ENCODE assay signal across 30 cellular contexts in genomic region chr7:88280801-88281200, GRCh38. TPM values are rescaled to one million over a fixed set of nuclear protein-coding genes. Genes with fewer than 3 reads are reported as not detected.
"Had no signal": no experiment of that assay in that cellular context is flagged by ENCODE, and none has a peak within 500 bp of the region (broad histone marks: within the 10 kb centered on the region; RNA-seq: fewer than 3 reads in every experiment).

No MANE protein-coding gene starts in this region.

- ATAC-seq: esophagus mucosa; foreskin keratinocyte; gastroesophageal sphincter; heart left ventricle; left cardiac atrium; mucosa of descending colon; natural killer cell treated with Interleukin-12 subunit alpha and Interleukin-12 subunit beta and Interleukin-15 and Interleukin-18, amount 100 ng/mL, for 72 hours; right cardiac atrium; stimulated activated memory B cell treated with anti-CD40 and anti-IgM and Interleukin-4, amounts not matched to agents 10 μg/mL and 1 μg/mL and 100 μg/mL, for 72 hours; stimulated activated naive CD8-positive, alpha-beta T cell treated with anti-CD3 and anti-CD28 coated beads, Interleukin-15, Interleukin-2, amounts not matched to agents 100 U/mL and 50 U/mL, for 24 hours had no signal

- H3K9ac ChIP-seq: parathyroid adenoma had no signal

- H2AFZ ChIP-seq: hepatocyte, parathyroid adenoma had no signal

- H3K9me3 ChIP-seq: gastroesophageal sphincter, heart left ventricle, left lung, mucosa of descending colon, sigmoid colon, spleen, testis, tibial artery, upper lobe of left lung had no signal

- H3K9me3 Mint-ChIP-seq: mesothelial cell of epicardium; natural killer cell treated with Interleukin-12 subunit alpha and Interleukin-12 subunit beta and Interleukin-15 and Interleukin-18, amount 100 ng/mL, for 72 hours; neural crest cell; stimulated activated memory B cell treated with anti-CD40 and anti-IgM and Interleukin-4, amounts not matched to agents 10 μg/mL and 1 μg/mL and 100 μg/mL, for 72 hours had no signal

- H3K27me3 ChIP-seq: dorsolateral prefrontal cortex, foreskin keratinocyte, gastroesophageal sphincter, heart left ventricle, hepatocyte, left lung, sigmoid colon, spleen, testis, tibial artery, upper lobe of left lung had no signal

- H3K27me3 Mint-ChIP-seq: progenitor cell of endocrine pancreas; stimulated activated memory B cell treated with anti-CD40 and anti-IgM and Interleukin-4, amounts not matched to agents 10 μg/mL and 1 μg/mL and 100 μg/mL, for 72 hours had no signal

- H3K36me3 ChIP-seq: gastroesophageal sphincter, sigmoid colon, tibial artery, upper lobe of left lung had no signal

- H3K4me1 ChIP-seq: foreskin keratinocyte, gastroesophageal sphincter, parathyroid adenoma, sigmoid colon, testis, tibial artery had no signal

- H3K79me2 ChIP-seq: hepatocyte, parathyroid adenoma had no signal

- H3K4me2 ChIP-seq: hepatocyte had no signal

- DNase-seq: dorsolateral prefrontal cortex; effector CD4-positive, alpha-beta T cell; foreskin keratinocyte; heart left ventricle; kidney; left cardiac atrium; left lung; mesenchymal stem cell; mucosa of descending colon; naive B cell; right cardiac atrium; sigmoid colon; stimulated activated CD4-positive, alpha-beta T cell treated with anti-CD3 and anti-CD28 coated beads, Interleukin-4, amount 100 ng/mL, for 4 hours; stimulated activated naive CD8-positive, alpha-beta T cell treated with anti-CD3 and anti-CD28 coated beads, Interleukin-15, Interleukin-2, amounts not matched to agents 100 U/mL and 50 U/mL, for 24 hours; substantia nigra; testis; tibial artery; upper lobe of left lung had no signal

- H3K4me3 ChIP-seq: dorsolateral prefrontal cortex, gastroesophageal sphincter, heart left ventricle, hepatocyte, left lung, mucosa of descending colon, sigmoid colon, skin epidermis, spleen, testis, tibial artery, upper lobe of left lung had no signal

- H3K36me3 Mint-ChIP-seq: mesothelial cell of epicardium; naive B cell; natural killer cell treated with Interleukin-12 subunit alpha and Interleukin-12 subunit beta and Interleukin-15 and Interleukin-18, amount 100 ng/mL, for 72 hours; stimulated activated memory B cell treated with anti-CD40 and anti-IgM and Interleukin-4, amounts not matched to agents 10 μg/mL and 1 μg/mL and 100 μg/mL, for 72 hours had no signal

- H3K4me1 Mint-ChIP-seq: mesothelial cell of epicardium; naive B cell; neural crest cell; stimulated activated memory B cell treated with anti-CD40 and anti-IgM and Interleukin-4, amounts not matched to agents 10 μg/mL and 1 μg/mL and 100 μg/mL, for 72 hours had no signal

- H3K27ac ChIP-seq: dorsolateral prefrontal cortex, foreskin keratinocyte, gastroesophageal sphincter, heart left ventricle, hepatocyte, parathyroid adenoma, sigmoid colon, skin epidermis, spleen, testis, tibial artery had no signal

- H3K4me3 Mint-ChIP-seq: mesothelial cell of epicardium; naive B cell; natural killer cell treated with Interleukin-12 subunit alpha and Interleukin-12 subunit beta and Interleukin-15 and Interleukin-18, amount 100 ng/mL, for 72 hours; neural crest cell; stimulated activated memory B cell treated with anti-CD40 and anti-IgM and Interleukin-4, amounts not matched to agents 10 μg/mL and 1 μg/mL and 100 μg/mL, for 72 hours had no signal

- H3K27ac Mint-ChIP-seq: mesothelial cell of epicardium; naive B cell; natural killer cell treated with Interleukin-12 subunit alpha and Interleukin-12 subunit beta and Interleukin-15 and Interleukin-18, amount 100 ng/mL, for 72 hours; progenitor cell of endocrine pancreas; stimulated activated memory B cell treated with anti-CD40 and anti-IgM and Interleukin-4, amounts not matched to agents 10 μg/mL and 1 μg/mL and 100 μg/mL, for 72 hours had no signal

RNA-seq across cellular contexts. Expression of gene STEAP4, which starts 25.9 kb away (rescaled TPM):
- total RNA-seq: lung microvascular endothelial cell; natural killer cell treated with Interleukin-12 subunit alpha and Interleukin-12 subunit beta and Interleukin-15 and Interleukin-18, amount 100 ng/mL, for 72 hours; neural crest cell; progenitor cell of endocrine pancreas had no signal
- polyA plus RNA-seq: hepatocyte had no signal
